In genomic region chr14:90758028-90758889, GRCh38 we compare ENCODE assay signal across 8 cellular contexts. TPM values are rescaled to one million over a fixed set of nuclear protein-coding genes. Genes with fewer than 3 reads are reported as not detected.
DNase-seq lines count a peak whose midpoint lies in the region; ATAC-seq, FAIRE-seq and TF ChIP-seq lines count a peak whose summit lies in the region.

No MANE protein-coding gene starts in this region.

- in situ Hi-C loops in Caki2 (cut with HindIII; ENCODE audit: low pct_unique_long_range_greater_than_20kb, low sequenced_read_pairs): no loop called here

- no peaks in the 10 kb centered on the region for H4K20me1 ChIP-seq in endothelial cell of umbilical vein (replicated peaks; ENCODE audit: control insufficient read depth, extremely low read depth, insufficient read depth, low read length)

- TF ChIP-seq POLR2A in endothelial cell of umbilical vein (IDR thresholded peaks at IDR 0.05; ENCODE audit: low read depth, low read length): no peak

- H3K79me2 ChIP-seq in endothelial cell of umbilical vein (ENCODE audit: control insufficient read depth, insufficient read depth, low read length): no peaks in the 10 kb centered on the region

- CTCF ChIA-PET in endothelial cell of umbilical vein (lab: Charles Lee): interaction anchor here (0.6 to 5.6 kb wide), 63 partner anchors 9 to 804 kb away, joined by 3 to 108 read pairs (median 4); partner anchors contain the start of genes CALM1, EFCAB11, PSMC1 and RPS6KA5

- H3K4me3 ChIP-seq in endothelial cell of umbilical vein (replicated peaks in 1 of 3; ENCODE audit: insufficient read depth in 1 of 3, low read depth in 1 of 3, low read length in 3 of 3) (peak overlapping the region in 2 of 3 experiments; percentile 34), mononuclear cell (ENCODE audit: low read length) (peak overlapping the region; percentile 52)

- H3K4me2 ChIP-seq in endothelial cell of umbilical vein (ENCODE audit: insufficient read depth, low read length): peak overlapping the region; percentile 71

- H2AFZ ChIP-seq in endothelial cell of umbilical vein (ENCODE audit: low read depth, low read length): peak overlapping the region; percentile 65

- no peaks in the 10 kb centered on the region for H3K9me1 ChIP-seq in endothelial cell of umbilical vein (replicated peaks; ENCODE audit: control insufficient read depth, extremely low read depth, insufficient read depth, low read length)

- no peaks in the 10 kb centered on the region for H3K27me3 ChIP-seq in endothelial cell of umbilical vein (ENCODE audit: control insufficient read depth in 2 of 2, insufficient read depth in 2 of 2, low read length in 2 of 2)
- H3K27me3 ChIP-seq in mononuclear cell (ENCODE audit: insufficient read depth, low read length): peaks cover 4% of the 10 kb centered on the region

- POLR2A ChIA-PET in endothelial cell of umbilical vein (lab: Charles Lee): interaction anchor here (0.8 to 1.1 kb wide), 3 partner anchors 350 to 362 kb away, joined by 3 to 13 read pairs (median 3); partner anchors contain the start of gene CALM1

- H3K9me3 ChIP-seq in endothelial cell of umbilical vein (replicated peaks; ENCODE audit: control insufficient read depth, insufficient read depth, low read length): no peaks in the 10 kb centered on the region
- H3K9me3 ChIP-seq in mononuclear cell (ENCODE audit: low read depth, low read length): peaks cover 10% of the 10 kb centered on the region

- TF ChIP-seq CTCF in endothelial cell of umbilical vein (IDR thresholded peaks at IDR 0.05; ENCODE audit: extremely low read depth in 1 of 2, insufficient read depth in 1 of 2, low read depth in 1 of 2, low read length in 2 of 2): peak; percentile 79 to 94

- H3K9ac ChIP-seq in endothelial cell of umbilical vein (replicated peaks; ENCODE audit: extremely low read depth, insufficient read depth, low read length): peak overlapping the region; percentile 85

- no TSS peak for BruUV-seq in endothelial cell of umbilical vein (replicated peaks; lab: Mats Ljungman, UMichigan)

- intact Hi-C loops in endothelial cell of umbilical vein (cut with micrococcal nuclease): loop anchor here (1.0 to 5.0 kb wide), 10 partner anchors 37 to 471 kb away; no protein-coding TSS in a partner anchor

- H3K36me3 ChIP-seq in endothelial cell of umbilical vein (ENCODE audit: control insufficient read depth in 2 of 2, extremely low read depth in 1 of 2, insufficient read depth in 2 of 2, low read length in 2 of 2): no peaks in the 10 kb centered on the region

- DNase-seq in Caki2 (ENCODE audit: low read depth) (peak; percentile 81), HT1080 (ENCODE audit: low read depth) (peak; percentile 88), endothelial cell of umbilical vein (ENCODE audit: low read depth, low spot score) (peak; percentile 94)
- peak; percentile 92 for DNase-seq in NK-92 treated with Interleukin-12 subunit alpha and Interleukin-12 subunit beta, amount 100 ng/mL, for 24 hours (lab: John Stamatoyannopoulos, UW)
- peak; percentile 67 for DNase-seq in activated CD8-positive, alpha-beta memory T cell treated with anti-CD3 and anti-CD28 coated beads, Interleukin-2, amount 50 U/mL, for 24 hours (ENCODE audit: extremely low read depth)
- peak; percentile 91 to 96 for DNase-seq in stimulated activated CD8-positive, alpha-beta memory T cell treated with anti-CD3 and anti-CD28 coated beads, Interleukin-2, amount 100 ng/mL, for 48 hours (ENCODE audit: low read depth in 2 of 2)

- peak; percentile 67 for FAIRE-seq in endothelial cell of umbilical vein (lab: Jason Lieb, UNC)

- peak; percentile 90 for ATAC-seq in GM21360 (IDR thresholded peaks at IDR 0.05; ENCODE audit: unreplicated experiment)

- H3K4me1 ChIP-seq in endothelial cell of umbilical vein (ENCODE audit: control insufficient read depth, extremely low read depth, insufficient read depth, low read length) (peaks cover 15% of the 10 kb centered on the region), mononuclear cell (ENCODE audit: insufficient read depth, low read length) (peaks cover 21% of the 10 kb centered on the region)

- dilution Hi-C loops in endothelial cell of umbilical vein (cut with MboI; ENCODE audit: extremely low pct_ligation_motif_present, low sequenced_read_pairs): no loop called here

- H3K27ac ChIP-seq in endothelial cell of umbilical vein (ENCODE audit: insufficient read depth, low read depth, low read length): peak overlapping the region; percentile 61

TF ChIP-seq in endothelial cell of umbilical vein, 7 proteins besides CTCF, POLR2A, EP300 and RAD21:
- no peak for TF ChIP-seq MAX (IDR thresholded peaks at IDR 0.05; ENCODE audit: insufficient read depth, insufficient read length)
- TF ChIP-seq GATA2 (IDR thresholded peaks at IDR 0.05; ENCODE audit: insufficient read depth, insufficient read length, low read depth, low read length): no peak
- TF ChIP-seq JUN (IDR thresholded peaks at IDR 0.05; ENCODE audit: borderline replicate concordance, insufficient read depth, insufficient read length, low read depth): no peak
- TF ChIP-seq FOS (IDR thresholded peaks at IDR 0.05; ENCODE audit: borderline replicate concordance, insufficient read depth, low read length): no peak
- no peak for TF ChIP-seq EZH2 (IDR thresholded peaks at IDR 0.05; ENCODE audit: borderline replicate concordance, low read depth, low read length, severe bottlenecking)
- no peak for TF ChIP-seq POLR2AphosphoS5 (IDR thresholded peaks at IDR 0.05; ENCODE audit: insufficient read depth, low read depth, low read length)
- TF ChIP-seq MYC (IDR thresholded peaks at IDR 0.05; ENCODE audit: low read depth, low read length): no peak

RNA-seq across cellular contexts. Expression of gene TTC7B, which starts 58.0 kb away (rescaled TPM):
- 14.6 and 16.2 TPM in 2 replicates for total RNA-seq in Caki2 (2014; rRNA removed; shearing (Covaris generic); ENCODE audit: low replicate concordance)
- 27.8 and 44.8 TPM in 2 replicates for total RNA-seq in HT1080 (2014; rRNA removed; shearing (Covaris generic))
- 39.0 and 40.3 TPM in 2 replicates for polyA plus RNA-seq in HT1080 (2015; cell fraction: cytosol; rRNA removed)
- 18.2 and 19.9 TPM in 2 replicates for polyA plus RNA-seq in HT1080 (2015; cell fraction: nucleus; rRNA removed)
- 76.5 and 86.4 TPM in 2 replicates for total RNA-seq in endothelial cell of umbilical vein
- 46.8 and 65.5 TPM in 2 replicates for polyA plus RNA-seq in endothelial cell of umbilical vein
- polyA plus RNA-seq in endothelial cell of umbilical vein (2011; cell fraction: cytosol; rRNA removed): 60.3 and 66.3 TPM in 2 replicates
- 58.0 and 60.5 TPM in 2 replicates for polyA plus RNA-seq in endothelial cell of umbilical vein (2011; cell fraction: nucleus; rRNA removed)
- 48.9 and 51.3 TPM in 2 replicates for polyA plus RNA-seq in endothelial cell of umbilical vein (2012)
- 92.1 and 99.3 TPM in 2 replicates for polyA minus RNA-seq in endothelial cell of umbilical vein
- polyA minus RNA-seq in endothelial cell of umbilical vein (2011; cell fraction: cytosol; rRNA and poly(A)+ RNA removed): 15.5 TPM
- polyA minus RNA-seq in endothelial cell of umbilical vein (2011; cell fraction: nucleus; rRNA and poly(A)+ RNA removed): 113 and 116 TPM in 2 replicates
- 8.3 TPM for total RNA-seq in mononuclear cell

Comparison
In these comparisons a context has a peak if more than half of its experiments do, and no peak if none do; other contexts are left out.
1. Peak in every context shown above with its lines: DNase-seq, ATAC-seq, H3K4me3 ChIP-seq and H3K27ac ChIP-seq.